In genomic region chr3:26750263-26750662, GRCh38 we compare ENCODE assay signal across 34 cellular contexts.
"Had no signal": no experiment of that assay in that cellular context is flagged by ENCODE, and none has a peak within 500 bp of the region (broad histone marks: within the 10 kb centered on the region; RNA-seq: fewer than 3 reads in every experiment).

No MANE protein-coding gene starts in this region.

- H3K9ac ChIP-seq: KMS-11 had no signal

- H3K9me3 ChIP-seq: MG63 had no signal

- H3K27ac ChIP-seq: KMS-11 had no signal

- H3K4me3 ChIP-seq: MG63 had no signal

- H3K36me3 ChIP-seq: MG63 had no signal

- DNase-seq: Karpas-422, Kasumi-1, KG1, MG63, MM.1S, MV-4-11, NCI-H1048, NCI-H1092, NCI-H1092 treated with DMSO at 0.1 percent for 48 hours, NCI-H1105, NCI-H1105 treated with DMSO at 0.1 percent for 48 hours, NCI-H1417, NCI-H1417 treated with DMSO at 0.1 percent for 48 hours, NCI-H1436, NCI-H1436 treated with DMSO at 0.1 percent for 48 hours, NCI-H146, NCI-H1694, NCI-H1694 treated with DMSO at 0.1 percent for 48 hours, NCI-H187, NCI-H187 treated with DMSO at 0.1 percent for 48 hours, NCI-H1930, NCI-H2029, NCI-H2029 treated with DMSO at 0.1 percent for 48 hours, NCI-H2081, NCI-H2081 treated with DMSO at 0.1 percent for 48 hours, NCI-H2107, NCI-H2171, NCI-H2171 treated with DMSO at 0.1 percent for 48 hours, NCI-H2227 treated with DMSO at 0.1 percent for 48 hours, NCI-H226, NCI-H345, NCI-H446, NCI-H446 treated with DMSO at 0.1 percent for 48 hours had no signal

- H3K4me2 ChIP-seq: KMS-11 had no signal

- H3K27me3 ChIP-seq: MG63 had no signal
